8 cellular contexts compared by ENCODE assay signal in genomic region chr4:77074961-77075855, GRCh38. TPM values are rescaled to one million over a fixed set of nuclear protein-coding genes. Genes with fewer than 3 reads are reported as not detected.
DNase-seq lines count a peak whose midpoint lies in the region; ATAC-seq and TF ChIP-seq lines count a peak whose summit lies in the region.

No MANE protein-coding gene starts in this region.

- H3K36me3 Mint-ChIP-seq in neural crest cell (ENCODE audit: low read depth): peaks cover 2% of the 10 kb centered on the region

- ATAC-seq in HG03097 (IDR thresholded peaks at IDR 0.05; ENCODE audit: low FRiP score, unreplicated experiment) (peak; percentile 37), Panc1 (peak; percentile 68)

- no peak for TF ChIP-seq EP300 in stomach (IDR thresholded peaks at IDR 0.05)

- intact Hi-C loops in Panc1 (cut with micrococcal nuclease; ENCODE audit: unreplicated experiment): loop anchor here (5.0 kb wide), 1 partner anchor 82 kb away; the partner anchor contains the start of gene CCNG2
- intact Hi-C loops in stomach (cut with DNase I; ENCODE audit: low total_unique reads): no loop called here

- WGBS in stomach, 5 donors: 0 to 2% (median 0%) methylated on average over 30 to 89 of the region's 90 CpGs

- POLR2A ChIA-PET in Panc1 (lab: Charles Lee): interaction anchor here (0.6 kb wide), 1 partner anchor 376 kb away, joined by 4 read pairs; no protein-coding TSS in a partner anchor

- H3K27me3 Mint-ChIP-seq in neural crest cell (ENCODE audit: low read depth): no peaks in the 10 kb centered on the region

- H3K4me1 Mint-ChIP-seq in neural crest cell: peaks cover 36% of the 10 kb centered on the region

- no peak for TF ChIP-seq CTCF in Panc1 (IDR thresholded peaks at IDR 0.05)
- TF ChIP-seq CTCF in fibroblast of pulmonary artery (IDR thresholded peaks at IDR 0.05; ENCODE audit: low read length, missing control alignments): no peak
- no peak for TF ChIP-seq CTCF in neural crest cell (conservative IDR thresholded peaks at IDR 0.05)
- no peak for TF ChIP-seq CTCF in stomach (IDR thresholded peaks at IDR 0.05)

- DNase-seq in NK-92 treated with Interleukin-12 subunit alpha and Interleukin-12 subunit beta, amount 100 ng/mL, for 24 hours (lab: John Stamatoyannopoulos, UW): peak; percentile 68
- DNase-seq in NK-92 (lab: John Stamatoyannopoulos, UW; ENCODE audit: unreplicated experiment) (no peak), Panc1 (ENCODE audit: low read depth, low spot score) (no peak), activated T-helper 1 cell treated with Interleukin-2 at 50 U/mL for 16 hours (ENCODE audit: low read depth) (peak; percentile 68), fibroblast of pulmonary artery (ENCODE audit: low read depth) (peak; percentile 72), neural crest cell (ENCODE audit: low read depth, low spot score) (peak; percentile 63), stomach (peak; percentile 68)

- H3K9me3 ChIP-seq in Panc1 (ENCODE audit: control insufficient read depth, insufficient read depth, low read depth, low read length) (no peaks in the 10 kb centered on the region), stomach (no peaks in the 10 kb centered on the region)

- no TSS peak for BruUV-seq in Panc1 (replicated peaks; lab: Mats Ljungman, UMichigan)

- H3K9me3 Mint-ChIP-seq in neural crest cell: no peaks in the 10 kb centered on the region

- H3K36me3 ChIP-seq in Panc1 (ENCODE audit: control insufficient read depth, insufficient read depth, low read length) (peaks cover 6% of the 10 kb centered on the region; the same call in 1 of the 2 replicates), stomach (no peaks in the 10 kb centered on the region)

- TF ChIP-seq POLR2A in stomach (IDR thresholded peaks at IDR 0.05): no peak

- H3K27ac Mint-ChIP-seq in neural crest cell (ENCODE audit: unreplicated experiment): peak overlapping the region; percentile 98

- H3K27me3 ChIP-seq in Panc1 (ENCODE audit: control insufficient read depth, insufficient read depth, low read length) (no peaks in the 10 kb centered on the region), stomach (no peaks in the 10 kb centered on the region)

- H3K4me3 ChIP-seq in Panc1 (ENCODE audit: low read depth in 2 of 2, low read length in 2 of 2): peak overlapping the region; percentile 57 to 96
- peak overlapping the region; percentile 66 for H3K4me3 ChIP-seq in fibroblast of pulmonary artery (replicated peaks; ENCODE audit: low read depth, low read length)
- peak overlapping the region; percentile 70 to 97 (median 86) for H3K4me3 ChIP-seq in stomach

- CTCF ChIA-PET in Panc1 (lab: Charles Lee): no interaction called here

- peak overlapping the region; percentile 97; the same call in 1 of the 2 replicates for H3K27ac ChIP-seq in Panc1 (ENCODE audit: low read length)
- H3K27ac ChIP-seq in stomach: peak overlapping the region; percentile 96 to 100 (median 100)

- H3K4me3 Mint-ChIP-seq in neural crest cell: no peak overlapping the region

- in situ Hi-C loops in Panc1 (cut with HindIII; ENCODE audit: low pct_unique_long_range_greater_than_20kb, low sequenced_read_pairs): no loop called here

- H3K4me1 ChIP-seq in Panc1 (ENCODE audit: control insufficient read depth, insufficient read depth, low read length): peaks cover 15% of the 10 kb centered on the region
- H3K4me1 ChIP-seq in stomach: peaks cover 13 to 64% (median 40%) of the 10 kb centered on the region in 4 donors

RNA-seq across cellular contexts. Expression of gene CCNI, which starts 0.6 kb away (rescaled TPM):
- total RNA-seq in Panc1 (2021; ENCODE audit: unreplicated experiment) (125 TPM), neural crest cell (396 and 405 TPM in 2 replicates), stomach (100 to 1,000 TPM in 4 of 5 donors, 10 to 100 TPM in 1; 43.4 to 203 (median 121) TPM)
- 152 TPM for polyA plus RNA-seq in Panc1 (2012; ENCODE audit: insufficient read length)
- 100 to 1,000 TPM; 133 to 278 (median 155) TPM for polyA plus RNA-seq in stomach

Comparison
In these comparisons a context has a peak if more than half of its experiments do, and no peak if none do; other contexts are left out.
1. DNase-seq: peak in NK-92 treated with Interleukin-12 subunit alpha and Interleukin-12 subunit beta, amount 100 ng/mL, for 24 hours (single experiment), activated T-helper 1 cell treated with Interleukin-2 at 50 U/mL for 16 hours (single experiment), fibroblast of pulmonary artery (single experiment), neural crest cell (single experiment) and stomach (single experiment); none in NK-92 (single experiment) and Panc1 (single experiment).
2. Peak in every context shown above with its lines, with median percentiles within 50 percentile points of each other: H3K4me3 ChIP-seq.